In the genomic region with DNA sequence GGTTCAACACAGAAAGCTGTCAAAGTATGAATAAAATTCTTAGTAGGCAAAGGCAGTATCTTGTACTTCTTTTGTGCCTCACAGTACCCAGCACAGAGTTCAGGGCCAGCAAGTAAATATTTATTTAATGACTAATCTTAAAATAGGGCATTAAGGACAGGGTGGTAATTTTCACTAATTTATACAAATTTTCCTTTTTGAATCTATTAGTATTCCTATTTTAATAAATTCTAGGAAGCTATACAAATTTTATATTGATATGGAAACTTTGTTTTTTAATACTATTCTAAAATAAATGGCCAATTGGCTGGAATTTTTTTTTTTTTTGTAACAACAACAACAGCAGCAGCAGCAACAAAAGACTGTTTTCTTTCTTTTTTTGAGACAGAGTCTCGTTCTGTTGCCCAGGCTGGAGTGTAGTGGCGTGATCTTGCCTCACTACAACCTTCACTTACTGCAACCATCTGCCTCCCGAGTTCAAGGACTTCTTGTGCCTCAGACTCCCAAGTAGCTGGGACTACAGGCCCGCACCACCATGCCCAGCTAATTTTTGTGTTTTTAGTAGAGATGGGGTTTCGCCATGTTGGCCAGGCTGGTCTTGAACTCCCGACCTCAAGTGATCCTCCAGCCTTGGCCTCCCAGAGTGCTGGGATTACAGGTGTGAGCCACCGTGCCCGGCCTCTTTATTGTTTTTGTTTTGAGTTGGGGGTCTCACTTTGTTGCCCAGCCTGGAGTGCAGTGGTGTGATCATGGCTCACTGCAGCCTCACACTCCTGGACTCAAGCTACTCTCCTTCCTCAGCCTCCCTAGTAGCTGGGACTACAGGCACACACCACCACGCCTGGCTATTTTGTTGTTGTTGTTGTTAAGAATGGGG, we compare ENCODE assay signal across 10 cellular contexts.
A peak's percentile ranks its signal among the peaks of the same experiment; 100 is the strongest.
DNase-seq lines count a peak whose midpoint lies in the region; ATAC-seq and TF ChIP-seq lines count a peak whose summit lies in the region.
"Had no signal": no experiment of that assay in that cellular context is flagged by ENCODE, and none has a peak within 500 bp of the region (broad histone marks: within the 10 kb centered on the region; RNA-seq: fewer than 3 reads in every experiment).

No MANE protein-coding gene starts in this region.

- H2AFZ ChIP-seq in OCI-LY7 (ENCODE audit: low read length), result no peak overlapping the region

- H3K79me2 ChIP-seq in OCI-LY7 (ENCODE audit: insufficient read depth, low read depth, low read length), result no peaks in the 10 kb centered on the region

- H3K4me3 ChIP-seq in BE2C (ENCODE audit: low read depth, low read length) (no peak overlapping the region; the same call in 1 of the 2 replicates), OCI-LY7 (ENCODE audit: low read depth, low read length, poor library complexity, severe bottlenecking) (no peak overlapping the region)
- H3K4me3 ChIP-seq: SK-N-MC had no signal

- H3K9me3 ChIP-seq in BE2C, result no peaks in the 10 kb centered on the region
- H3K9me3 ChIP-seq in OCI-LY7 (ENCODE audit: low read length), result no peaks in the 10 kb centered on the region

- H3K27ac ChIP-seq in 22Rv1 (peak overlapping the region; percentile 91), OCI-LY7 (ENCODE audit: low read depth, low read length, poor library complexity, severe bottlenecking) (no peak overlapping the region)
- H3K27ac ChIP-seq: SK-N-MC had no signal

- no peaks in the 10 kb centered on the region for H3K27me3 Mint-ChIP-seq in naive thymus-derived CD8-positive, alpha-beta T cell

- H3K36me3 ChIP-seq in BE2C (peaks cover 8% of the 10 kb centered on the region), OCI-LY7 (ENCODE audit: insufficient read depth, low read length) (peaks cover 60% of the 10 kb centered on the region)

- H3K36me3 Mint-ChIP-seq in naive thymus-derived CD8-positive, alpha-beta T cell, result peaks cover 5 to 32% (median 26%) of the 10 kb centered on the region in 3 donors

- peak overlapping the region; percentile 76 to 98 (median 82) for H3K4me3 Mint-ChIP-seq in naive thymus-derived CD8-positive, alpha-beta T cell

- no peak overlapping the region for H3K4me2 ChIP-seq in OCI-LY7 (ENCODE audit: low read length)

- H3K27me3 ChIP-seq in BE2C, result no peaks in the 10 kb centered on the region

- intact Hi-C loops in left colon (cut with DNase I, micrococcal nuclease), result loop anchor here in 1 of 2 donors (5.0 kb wide), 1 partner anchor 129 kb away; no protein-coding TSS in a partner anchor
- intact Hi-C loops in OCI-LY7 (cut with micrococcal nuclease; ENCODE audit: unreplicated experiment), result no loop called here

- H3K4me1 Mint-ChIP-seq in naive thymus-derived CD8-positive, alpha-beta T cell, result peaks cover 28 to 85% (median 78%) of the 10 kb centered on the region in 4 donors

- CTCF ChIA-PET in OCI-LY7 (lab: Charles Lee; ENCODE audit: unreplicated experiment), result no interaction called here

- H3K9me3 Mint-ChIP-seq in naive thymus-derived CD8-positive, alpha-beta T cell, result no peaks in the 10 kb centered on the region

- peak; percentile 55 for DNase-seq in M059J (ENCODE audit: low read depth)
- peak; percentile 39 for DNase-seq in dermis blood vessel endothelial cell
- no peak for DNase-seq in naive thymus-derived CD8-positive, alpha-beta T cell
- DNase-seq in left colon, result no peak
- DNase-seq in BE2C, result no peak
- DNase-seq in SW 1271 (lab: John Stamatoyannopoulos, UW), result no peak
- no peak for DNase-seq in OCI-LY7 (ENCODE audit: low spot score)
- DNase-seq: NCI-H1694 had no signal

- H3K27ac Mint-ChIP-seq in naive thymus-derived CD8-positive, alpha-beta T cell, result peak overlapping the region; percentile 87 to 100 (median 94)

- no peak for ATAC-seq in naive thymus-derived CD8-positive, alpha-beta T cell
- ATAC-seq in left colon, result no peak

- POLR2A ChIA-PET in naive thymus-derived CD8-positive, alpha-beta T cell (lab: Charles Lee), result interaction anchor here (0.6 to 12.5 kb wide), 16 partner anchors 11 to 297 kb away, joined by 3 to 242 read pairs (median 6); a partner anchor contains a TSS
- POLR2A ChIA-PET in OCI-LY7 (lab: Charles Lee), result interaction anchor here (0.7 to 2.0 kb wide), 5 partner anchors 12 to 51 kb away, joined by 3 to 8 read pairs (median 4); no protein-coding TSS in a partner anchor

- no TSS peak for BruUV-seq in OCI-LY7 (replicated peaks; lab: Mats Ljungman, UMichigan)

- TF ChIP-seq CTCF in 22Rv1 (IDR thresholded peaks at IDR 0.05) (no peak), BE2C (IDR thresholded peaks at IDR 0.05; ENCODE audit: low read depth, low read length) (no peak), OCI-LY7 (conservative IDR thresholded peaks at IDR 0.05; ENCODE audit: low read length) (no peak)

- peaks cover 5% of the 10 kb centered on the region; the same call in 1 of the 2 replicates for H4K20me1 ChIP-seq in OCI-LY7 (ENCODE audit: insufficient read depth, low read length)

- H3K4me1 ChIP-seq in BE2C, result peaks cover 20% of the 10 kb centered on the region
- peaks cover 6% of the 10 kb centered on the region for H3K4me1 ChIP-seq in OCI-LY7 (ENCODE audit: insufficient read depth, low read length, poor library complexity, severe bottlenecking)

- H3K9me2 ChIP-seq in OCI-LY7 (ENCODE audit: insufficient read depth, low read length), result no peaks in the 10 kb centered on the region

Comparison
In these comparisons a context has a peak if more than half of its experiments do, and no peak if none do; other contexts are left out.
1. DNase-seq: peak in M059J (single experiment) and dermis blood vessel endothelial cell (single experiment); none in naive thymus-derived CD8-positive, alpha-beta T cell (0 of 10), left colon (0 of 2), BE2C (single experiment), SW 1271 (0 of 2) and OCI-LY7 (single experiment).